Comparison of ENCODE assay signal across 13 cellular contexts in the genomic region with DNA sequence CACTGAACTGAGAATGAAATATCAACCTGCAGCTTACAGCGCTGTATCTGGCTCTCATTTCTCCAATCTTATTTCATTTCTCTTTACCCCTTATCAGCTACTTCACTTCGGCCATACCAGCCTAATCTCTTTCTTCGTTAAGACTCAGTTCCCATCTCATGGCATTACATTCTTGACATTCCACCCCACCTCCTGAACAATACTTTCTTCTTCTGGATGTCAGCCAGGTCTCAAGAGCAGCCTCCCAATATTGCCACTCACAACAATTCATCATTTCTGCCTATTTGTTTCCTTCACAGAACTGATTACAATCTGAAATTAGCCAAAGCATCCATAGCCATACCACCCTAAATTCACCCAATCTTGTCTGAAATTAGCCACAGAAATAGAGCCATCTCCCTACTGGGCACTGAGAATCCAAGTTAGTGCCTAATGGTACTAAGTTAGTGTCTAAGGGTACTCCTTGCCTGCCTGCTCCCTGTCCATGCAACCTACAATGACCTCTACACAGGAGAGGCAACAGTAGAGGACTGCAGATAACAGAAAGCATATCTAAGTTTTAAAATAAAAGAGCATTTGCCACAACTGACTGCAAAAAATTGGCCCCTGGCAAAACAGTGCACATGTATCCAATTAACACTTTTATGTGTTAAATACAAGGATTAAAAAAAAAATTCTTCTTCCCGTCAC. TPM values are rescaled to one million over a fixed set of nuclear protein-coding genes. Genes with fewer than 3 reads are reported as not detected.
DNase-seq lines count a peak whose midpoint lies in the region; ATAC-seq, FAIRE-seq and TF ChIP-seq lines count a peak whose summit lies in the region.
"Had no signal": no experiment of that assay in that cellular context is flagged by ENCODE, and none has a peak within 500 bp of the region (broad histone marks: within the 10 kb centered on the region; RNA-seq: fewer than 3 reads in every experiment).

No MANE protein-coding gene starts in this region.

- peak overlapping the region; percentile 42 for H3K4me2 ChIP-seq in trophoblast cell (ENCODE audit: low read length)

- intact Hi-C loops in heart right ventricle (cut with DNase I) (no loop called here), posterior vena cava (cut with DNase I) (loop anchor here in 1 of 2 donors (10.0 kb wide), 1 partner anchor 1185 kb away; no protein-coding TSS in a partner anchor)

- ATAC-seq in T-cell (replicated peaks in 1 of 4): no peak
- ATAC-seq in heart right ventricle: peak in 5 of 8 donors; percentile 20 to 78 (median 77)
- ATAC-seq in stimulated activated effector memory CD8-positive, alpha-beta T cell treated with anti-CD3 and anti-CD28 coated beads, Interleukin-12 subunit alpha, Interleukin-12 subunit beta, amount 100 ng/mL, for 72 hours: no peak
- no peak for ATAC-seq in HG02840 (IDR thresholded peaks at IDR 0.05; ENCODE audit: low FRiP score, unreplicated experiment)

- H3K27me3 Mint-ChIP-seq in T-cell: no peaks in the 10 kb centered on the region
- H3K27me3 Mint-ChIP-seq: activated CD4-positive, alpha-beta T cell treated with anti-CD3 and anti-CD28 coated beads, Interleukin-2, amount 10 ng/mL, durations not matched to agents 7 days and 5 days had no signal

- H3K14ac ChIP-seq in trophoblast cell (ENCODE audit: low read length): no peak overlapping the region

- no peaks in the 10 kb centered on the region for H3K27me3 ChIP-seq in heart right ventricle
- H3K27me3 ChIP-seq in trophoblast cell (ENCODE audit: insufficient read depth, low read length): no peaks in the 10 kb centered on the region
- H3K27me3 ChIP-seq: neutrophil had no signal

- H3K4me1 ChIP-seq in heart right ventricle (peaks cover 6 to 46% (median 25%) of the 10 kb centered on the region in 9 donors), trophoblast cell (ENCODE audit: control insufficient read depth in 1 of 2, insufficient read depth in 2 of 2, low read length in 2 of 2) (peaks cover 2 to 5% of the 10 kb centered on the region in 2 experiments)

- H3K4me1 Mint-ChIP-seq in T-cell: peaks cover 26 to 28% (median 27%) of the 10 kb centered on the region in 3 donors
- H3K4me1 Mint-ChIP-seq in stimulated activated effector memory CD8-positive, alpha-beta T cell treated with anti-CD3 and anti-CD28 coated beads, Interleukin-12 subunit alpha, Interleukin-12 subunit beta, amount 100 ng/mL, for 72 hours: peaks cover 38% of the 10 kb centered on the region

- H3K27ac ChIP-seq in heart right ventricle: no peak overlapping the region
- H3K27ac ChIP-seq in trophoblast cell (ENCODE audit: low read depth, low read length): no peak overlapping the region
- H3K27ac ChIP-seq: coronary artery, HL-60, neutrophil, thoracic aorta had no signal

- no peak overlapping the region for H2AK5ac ChIP-seq in trophoblast cell (ENCODE audit: low read length)

- H3K9ac ChIP-seq in trophoblast cell (ENCODE audit: low read length): no peak overlapping the region

- H3K4me3 Mint-ChIP-seq in T-cell: no peak overlapping the region
- H3K4me3 Mint-ChIP-seq in stimulated activated effector memory CD8-positive, alpha-beta T cell treated with anti-CD3 and anti-CD28 coated beads, Interleukin-12 subunit alpha, Interleukin-12 subunit beta, amount 100 ng/mL, for 72 hours: no peak overlapping the region
- H3K4me3 Mint-ChIP-seq: activated CD4-positive, alpha-beta T cell treated with anti-CD3 and anti-CD28 coated beads, Interleukin-2, amount 10 ng/mL, durations not matched to agents 7 days and 5 days had no signal

- peak overlapping the region; percentile 2 to 50 for H3K27ac Mint-ChIP-seq in T-cell
- no peak overlapping the region for H3K27ac Mint-ChIP-seq in stimulated activated effector memory CD8-positive, alpha-beta T cell treated with anti-CD3 and anti-CD28 coated beads, Interleukin-12 subunit alpha, Interleukin-12 subunit beta, amount 100 ng/mL, for 72 hours
- H3K27ac Mint-ChIP-seq: activated CD4-positive, alpha-beta T cell treated with anti-CD3 and anti-CD28 coated beads, Interleukin-2, amount 10 ng/mL, durations not matched to agents 7 days and 5 days had no signal

- no peak overlapping the region for H4K8ac ChIP-seq in trophoblast cell (ENCODE audit: low read depth, low read length)

- peaks cover 0 to 96% (median 10%) of the 10 kb centered on the region in 9 donors for H3K36me3 ChIP-seq in heart right ventricle
- H3K36me3 ChIP-seq in trophoblast cell (ENCODE audit: control insufficient read depth in 1 of 2, insufficient read depth in 2 of 2, low read length in 2 of 2): peaks cover 3 to 10% of the 10 kb centered on the region in 2 experiments

- H3K4me3 ChIP-seq in heart right ventricle: no peak overlapping the region
- H3K4me3 ChIP-seq in trophoblast cell (ENCODE audit: low read depth, low read length): no peak overlapping the region
- H3K4me3 ChIP-seq: coronary artery, thoracic aorta had no signal

- H4K12ac ChIP-seq in trophoblast cell (ENCODE audit: low read depth, low read length): no peak overlapping the region

- no peak overlapping the region for H2BK5ac ChIP-seq in trophoblast cell (ENCODE audit: low read depth, low read length, poor library complexity)

- WGBS in heart right ventricle, 2 donors: 38 to 53% methylated on average over 4 of the region's 4 CpGs
- WGBS in trophoblast cell (ENCODE audit: extremely low coverage, insufficient coverage, insufficient read length): 100% methylated on average over 2 of the region's 4 CpGs

- FAIRE-seq in GM12891 (lab: Jason Lieb, UNC): no peak

- H3K9me3 Mint-ChIP-seq in T-cell: no peaks in the 10 kb centered on the region
- no peaks in the 10 kb centered on the region for H3K9me3 Mint-ChIP-seq in stimulated activated effector memory CD8-positive, alpha-beta T cell treated with anti-CD3 and anti-CD28 coated beads, Interleukin-12 subunit alpha, Interleukin-12 subunit beta, amount 100 ng/mL, for 72 hours
- H3K9me3 Mint-ChIP-seq: activated CD4-positive, alpha-beta T cell treated with anti-CD3 and anti-CD28 coated beads, Interleukin-2, amount 10 ng/mL, durations not matched to agents 7 days and 5 days had no signal

- no peak overlapping the region for H2BK12ac ChIP-seq in trophoblast cell (ENCODE audit: low read length)

- H3K36me3 Mint-ChIP-seq in T-cell: peaks cover 26% of the 10 kb centered on the region
- H3K36me3 Mint-ChIP-seq in stimulated activated effector memory CD8-positive, alpha-beta T cell treated with anti-CD3 and anti-CD28 coated beads, Interleukin-12 subunit alpha, Interleukin-12 subunit beta, amount 100 ng/mL, for 72 hours: peaks cover 60% of the 10 kb centered on the region

- POLR2A ChIA-PET in T-cell (lab: Charles Lee): no interaction called here

- DNase-seq in GM12891 (ENCODE audit: insufficient read length, low spot score): no peak
- DNase-seq in T-cell: no peak
- no peak for DNase-seq in heart right ventricle
- no peak for DNase-seq in trophoblast cell
- no peak for DNase-seq in stimulated activated effector memory CD8-positive, alpha-beta T cell treated with anti-CD3 and anti-CD28 coated beads, Interleukin-12 subunit alpha, Interleukin-12 subunit beta, amount 100 ng/mL, for 72 hours (ENCODE audit: low spot score in 2 of 2)
- DNase-seq in posterior vena cava (ENCODE audit: low spot score): no peak
- DNase-seq: activated CD4-positive, alpha-beta T cell treated with anti-CD3 and anti-CD28 coated beads, Interleukin-2, amount 10 ng/mL, durations not matched to agents 7 days and 5 days; activated effector memory CD4-positive, alpha-beta T cell treated with Interleukin-2 at 50 U/mL for 16 hours had no signal

- H3K23ac ChIP-seq in trophoblast cell (ENCODE audit: low read length): peak overlapping the region; percentile 62

- H3K9me3 ChIP-seq in heart right ventricle: no peaks in the 10 kb centered on the region
- H3K9me3 ChIP-seq in trophoblast cell (ENCODE audit: insufficient read depth, low read depth, low read length): no peaks in the 10 kb centered on the region
- H3K9me3 ChIP-seq: neutrophil, thoracic aorta had no signal

- no peaks in the 10 kb centered on the region for H3K79me2 ChIP-seq in trophoblast cell (ENCODE audit: control insufficient read depth, insufficient read depth, low read length, poor library complexity)

- H3K4ac ChIP-seq in trophoblast cell (ENCODE audit: low read depth, low read length): no peak overlapping the region

- CTCF ChIA-PET in T-cell (lab: Charles Lee): interaction anchor here in 1 of 2 donors (0.5 kb wide), 1 partner anchor 46 kb away, joined by 3 read pairs; no protein-coding TSS in a partner anchor

- no peak for TF ChIP-seq CTCF in heart right ventricle (IDR thresholded peaks at IDR 0.05)

- H4K91ac ChIP-seq in trophoblast cell (ENCODE audit: low read depth, low read length): no peak overlapping the region

- no peak overlapping the region for H3K18ac ChIP-seq in trophoblast cell (ENCODE audit: low read length)

- no peak overlapping the region for H2BK120ac ChIP-seq in trophoblast cell (ENCODE audit: insufficient read depth, low read length, poor library complexity)

- 0 out of 2 replicates have a peak, but pooled peaks have one; percentile 15 for TF ChIP-seq POLR2A in GM12891 (IDR thresholded peaks at IDR 0.05; ENCODE audit: low read depth, low read length)

- no peak overlapping the region for H2AFZ ChIP-seq in trophoblast cell (ENCODE audit: insufficient read depth, low read length, poor library complexity)

- H3K79me1 ChIP-seq in trophoblast cell (ENCODE audit: low read length): no peaks in the 10 kb centered on the region

TF ChIP-seq in GM12891, 5 proteins besides CTCF, POLR2A, EP300 and RAD21:
- TF ChIP-seq PAX5 (IDR thresholded peaks at IDR 0.05; ENCODE audit: insufficient read depth, low read length, severe bottlenecking): no peak
- no peak for TF ChIP-seq POU2F2 (IDR thresholded peaks at IDR 0.05; ENCODE audit: low read depth, low read length)

RNA-seq across cellular contexts. Expression of a gene that starts 35.2 kb away (rescaled TPM):
- 18.2 TPM for polyA plus RNA-seq in GM12891 (2012; ENCODE audit: low read depth, missing spikeins)
- total RNA-seq in T-cell: 10 to 100 TPM; 63.9 to 73.2 (median 65.0) TPM
- 10 to 100 TPM; 20.2 to 35.1 (median 28.1) TPM for total RNA-seq in heart right ventricle
- polyA plus RNA-seq in heart right ventricle: 10 to 100 TPM; 16.9 to 17.6 TPM
- 12.9 and 13.6 TPM in 2 replicates for polyA plus RNA-seq in trophoblast cell (2013)
- total RNA-seq in posterior vena cava: 10 to 100 TPM; 45.2 to 45.3 TPM

Comparison
In these comparisons a context has a peak if more than half of its experiments do, and no peak if none do; other contexts are left out.
1. ATAC-seq: peak in heart right ventricle (5 of 8); none in T-cell (0 of 4), stimulated activated effector memory CD8-positive, alpha-beta T cell treated with anti-CD3 and anti-CD28 coated beads, Interleukin-12 subunit alpha, Interleukin-12 subunit beta, amount 100 ng/mL, for 72 hours (single experiment) and HG02840 (single experiment).